1 cellular context compared by ENCODE assay signal in genomic region chr13:23466144-23467002, GRCh38.
TF ChIP-seq lines count a peak whose summit lies in the region.

No MANE protein-coding gene starts in this region.

TF ChIP-seq in HepG2, 621 proteins besides CTCF, POLR2A, EP300 and RAD21 (continued from another document and continues in another):
- TF ChIP-seq FOXM1 (CRISPR knock-in tag; IDR thresholded peaks at IDR 0.05) (no peak), FOSL2 (CRISPR knock-in tag; IDR thresholded peaks at IDR 0.05) (0 out of 2 replicates have a peak, but pooled peaks have one; percentile 7), NKX3-1 (CRISPR knock-in tag; IDR thresholded peaks at IDR 0.05) (no peak), TGIF2 (CRISPR knock-in tag; IDR thresholded peaks at IDR 0.05) (peak; percentile 53; the same call in 1 of the 2 replicates), ZBTB49 (CRISPR knock-in tag; IDR thresholded peaks at IDR 0.05; ENCODE audit: borderline replicate concordance) (no peak), ZSCAN30 (CRISPR knock-in tag; IDR thresholded peaks at IDR 0.05) (no peak), ZNF557 (CRISPR knock-in tag; IDR thresholded peaks at IDR 0.05) (no peak), ZNF672 (CRISPR knock-in tag; IDR thresholded peaks at IDR 0.05) (no peak), GPN1 (CRISPR knock-in tag; IDR thresholded peaks at IDR 0.05; ENCODE audit: borderline replicate concordance) (no peak), ASH2L (IDR thresholded peaks at IDR 0.05; ENCODE audit: insufficient read length, low read depth, low read length) (no peak), SMAD1 (CRISPR knock-in tag; IDR thresholded peaks at IDR 0.05; ENCODE audit: borderline replicate concordance, low read depth) (no peak), CENPT (CRISPR knock-in tag; IDR thresholded peaks at IDR 0.05; ENCODE audit: low read depth) (no peak), ZNF784 (CRISPR knock-in tag; IDR thresholded peaks at IDR 0.05; ENCODE audit: borderline replicate concordance) (peak; percentile 50; the same call in 1 of the 2 replicates), ZSCAN31 (CRISPR knock-in tag; IDR thresholded peaks at IDR 0.05; ENCODE audit: low read depth) (peak; percentile 89), SP2 (CRISPR knock-in tag; IDR thresholded peaks at IDR 0.05) (0 out of 2 replicates have a peak, but pooled peaks have one; percentile 23), ZBTB25 (CRISPR knock-in tag; IDR thresholded peaks at IDR 0.05) (no peak), ZNF644 (CRISPR knock-in tag; IDR thresholded peaks at IDR 0.05; ENCODE audit: low read depth) (no peak), SMC3 (IDR thresholded peaks at IDR 0.05; ENCODE audit: low read length) (peak; percentile 48; the same call in 1 of the 2 replicates), ZNF207 (IDR thresholded peaks at IDR 0.05; ENCODE audit: borderline replicate concordance) (no peak), MTA1 (CRISPR knock-in tag; IDR thresholded peaks at IDR 0.05; ENCODE audit: borderline replicate concordance) (no peak), HDAC1 (CRISPR knock-in tag; IDR thresholded peaks at IDR 0.05) (peak; percentile 44; the same call in 1 of the 2 replicates), ZSCAN9 (CRISPR knock-in tag; IDR thresholded peaks at IDR 0.05; ENCODE audit: borderline replicate concordance) (no peak), ZNF777 (CRISPR knock-in tag; IDR thresholded peaks at IDR 0.05) (peak; percentile 61), ZNF614 (CRISPR knock-in tag; IDR thresholded peaks at IDR 0.05; ENCODE audit: borderline replicate concordance) (no peak), MYNN (CRISPR knock-in tag; IDR thresholded peaks at IDR 0.05; ENCODE audit: low read depth) (no peak), ZNF607 (CRISPR knock-in tag; IDR thresholded peaks at IDR 0.05; ENCODE audit: borderline replicate concordance) (0 out of 2 replicates have a peak, but pooled peaks have one; percentile 70), IRF9 (CRISPR knock-in tag; IDR thresholded peaks at IDR 0.05; ENCODE audit: borderline replicate concordance) (no peak; the same call in 1 of the 2 replicates), TFDP1 (CRISPR knock-in tag; IDR thresholded peaks at IDR 0.05; ENCODE audit: borderline replicate concordance) (0 out of 2 replicates have a peak, but pooled peaks have one; percentile 48), SSRP1 (CRISPR knock-in tag; IDR thresholded peaks at IDR 0.05) (no peak), ZNF343 (CRISPR knock-in tag; IDR thresholded peaks at IDR 0.05) (peak; percentile 82; the same call in 1 of the 2 replicates), KLF9 (CRISPR knock-in tag; IDR thresholded peaks at IDR 0.05; ENCODE audit: low read depth) (no peak), SRF (IDR thresholded peaks at IDR 0.05; ENCODE audit: low read depth, low read length) (no peak), TRIM24 (CRISPR knock-in tag; IDR thresholded peaks at IDR 0.05) (no peak), MAFF (IDR thresholded peaks at IDR 0.05; ENCODE audit: low read depth, low read length) (no peak), ZNF383 (CRISPR knock-in tag; IDR thresholded peaks at IDR 0.05; ENCODE audit: borderline replicate concordance) (no peak), ZNF652 (CRISPR knock-in tag; IDR thresholded peaks at IDR 0.05; ENCODE audit: borderline replicate concordance, low read depth) (no peak), ZNF574 (CRISPR knock-in tag; IDR thresholded peaks at IDR 0.05) (peak; percentile 81), ZNF136 (CRISPR knock-in tag; IDR thresholded peaks at IDR 0.05; ENCODE audit: low read depth) (no peak), ZNF543 (CRISPR knock-in tag; IDR thresholded peaks at IDR 0.05) (no peak), ZNF329 (CRISPR knock-in tag; IDR thresholded peaks at IDR 0.05; ENCODE audit: low read depth) (no peak), ZBTB10 (CRISPR knock-in tag; IDR thresholded peaks at IDR 0.05; ENCODE audit: borderline replicate concordance) (no peak), ETV6 (CRISPR knock-in tag; conservative IDR thresholded peaks at IDR 0.05) (no peak), SMAD9 (CRISPR knock-in tag; IDR thresholded peaks at IDR 0.05) (no peak), RBM39 (IDR thresholded peaks at IDR 0.05; ENCODE audit: low read depth, low read length, poor library complexity, severe bottlenecking) (peak; percentile 59), ZNF251 (CRISPR knock-in tag; IDR thresholded peaks at IDR 0.05) (no peak), TOPORS (CRISPR knock-in tag; IDR thresholded peaks at IDR 0.05) (no peak), ZSCAN20 (CRISPR knock-in tag; IDR thresholded peaks at IDR 0.05; ENCODE audit: borderline replicate concordance) (0 out of 2 replicates have a peak, but pooled peaks have one; percentile 50), SOX5 (CRISPR knock-in tag; IDR thresholded peaks at IDR 0.05; ENCODE audit: borderline replicate concordance) (no peak), TAF15 (IDR thresholded peaks at IDR 0.05; ENCODE audit: low read depth, low read length, poor library complexity, severe bottlenecking) (no peak)
- TF ChIP-seq, protein P1, sequence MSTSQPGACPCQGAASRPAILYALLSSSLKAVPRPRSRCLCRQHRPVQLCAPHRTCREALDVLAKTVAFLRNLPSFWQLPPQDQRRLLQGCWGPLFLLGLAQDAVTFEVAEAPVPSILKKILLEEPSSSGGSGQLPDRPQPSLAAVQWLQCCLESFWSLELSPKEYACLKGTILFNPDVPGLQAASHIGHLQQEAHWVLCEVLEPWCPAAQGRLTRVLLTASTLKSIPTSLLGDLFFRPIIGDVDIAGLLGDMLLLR (CRISPR knock-in tag; IDR thresholded peaks at IDR 0.05): peak; percentile 13
- TF ChIP-seq, protein P2, sequence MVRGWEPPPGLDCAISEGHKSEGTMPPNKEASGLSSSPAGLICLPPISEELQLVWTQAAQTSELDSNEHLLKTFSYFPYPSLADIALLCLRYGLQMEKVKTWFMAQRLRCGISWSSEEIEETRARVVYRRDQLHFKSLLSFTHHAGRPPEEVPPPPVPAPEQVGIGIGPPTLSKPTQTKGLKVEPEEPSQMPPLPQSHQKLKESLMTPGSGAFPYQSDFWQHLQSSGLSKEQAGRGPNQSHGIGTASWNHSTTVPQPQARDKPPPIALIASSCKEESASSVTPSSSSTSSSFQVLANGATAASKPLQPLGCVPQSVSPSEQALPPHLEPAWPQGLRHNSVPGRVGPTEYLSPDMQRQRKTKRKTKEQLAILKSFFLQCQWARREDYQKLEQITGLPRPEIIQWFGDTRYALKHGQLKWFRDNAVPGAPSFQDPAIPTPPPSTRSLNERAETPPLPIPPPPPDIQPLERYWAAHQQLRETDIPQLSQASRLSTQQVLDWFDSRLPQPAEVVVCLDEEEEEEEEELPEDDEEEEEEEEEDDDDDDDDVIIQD (CRISPR knock-in tag; IDR thresholded peaks at IDR 0.05; ENCODE audit: low read depth): no peak
- TF ChIP-seq, protein P3, sequence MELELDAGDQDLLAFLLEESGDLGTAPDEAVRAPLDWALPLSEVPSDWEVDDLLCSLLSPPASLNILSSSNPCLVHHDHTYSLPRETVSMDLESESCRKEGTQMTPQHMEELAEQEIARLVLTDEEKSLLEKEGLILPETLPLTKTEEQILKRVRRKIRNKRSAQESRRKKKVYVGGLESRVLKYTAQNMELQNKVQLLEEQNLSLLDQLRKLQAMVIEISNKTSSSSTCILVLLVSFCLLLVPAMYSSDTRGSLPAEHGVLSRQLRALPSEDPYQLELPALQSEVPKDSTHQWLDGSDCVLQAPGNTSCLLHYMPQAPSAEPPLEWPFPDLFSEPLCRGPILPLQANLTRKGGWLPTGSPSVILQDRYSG (CRISPR knock-in tag; IDR thresholded peaks at IDR 0.05): peak; percentile 64; the same call in 1 of the 2 replicates
- TF ChIP-seq, protein P4, sequence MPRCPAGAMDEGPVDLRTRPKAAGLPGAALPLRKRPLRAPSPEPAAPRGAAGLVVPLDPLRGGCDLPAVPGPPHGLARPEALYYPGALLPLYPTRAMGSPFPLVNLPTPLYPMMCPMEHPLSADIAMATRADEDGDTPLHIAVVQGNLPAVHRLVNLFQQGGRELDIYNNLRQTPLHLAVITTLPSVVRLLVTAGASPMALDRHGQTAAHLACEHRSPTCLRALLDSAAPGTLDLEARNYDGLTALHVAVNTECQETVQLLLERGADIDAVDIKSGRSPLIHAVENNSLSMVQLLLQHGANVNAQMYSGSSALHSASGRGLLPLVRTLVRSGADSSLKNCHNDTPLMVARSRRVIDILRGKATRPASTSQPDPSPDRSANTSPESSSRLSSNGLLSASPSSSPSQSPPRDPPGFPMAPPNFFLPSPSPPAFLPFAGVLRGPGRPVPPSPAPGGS (CRISPR knock-in tag; IDR thresholded peaks at IDR 0.05): no peak
